ENCODE assay signal across 7 cellular contexts in genomic region chr10:70162892-70163201, GRCh38. TPM values are rescaled to one million over a fixed set of nuclear protein-coding genes. Genes with fewer than 3 reads are reported as not detected.
DNase-seq lines count a peak whose midpoint lies in the region; ATAC-seq and TF ChIP-seq lines count a peak whose summit lies in the region.

No MANE protein-coding gene starts in this region.

- H3K36me3 Mint-ChIP-seq in activated naive CD4-positive, alpha-beta T cell treated with anti-CD3 and anti-CD28 coated beads, Interleukin-2, amount 50 U/mL, for 24 hours = peaks cover 34% of the 10 kb centered on the region
- H3K36me3 Mint-ChIP-seq in stimulated activated naive B cell treated with anti-CD40 and anti-IgM and Interleukin-4, amounts not matched to agents 10 μg/mL and 1 μg/mL and 100 μg/mL, for 72 hours = peaks cover 21 to 44% of the 10 kb centered on the region in 2 donors
- H3K36me3 Mint-ChIP-seq in Calu3 (ENCODE audit: insufficient read depth, unreplicated experiment) = peaks cover 40% of the 10 kb centered on the region

- DNase-seq in HL-60 (ENCODE audit: low read depth in 1 of 2, low spot score in 1 of 2) (peak in 1 of 2 experiments; percentile 35), Calu3 (no peak), NCI-H2081 (lab: John Stamatoyannopoulos, UW) (no peak)
- no peak for DNase-seq in stimulated activated naive B cell treated with anti-CD40 and anti-IgM and Interleukin-4, amounts not matched to agents 10 μg/mL and 1 μg/mL and 100 μg/mL, for 72 hours

- intact Hi-C loops in Calu3 (cut with micrococcal nuclease; ENCODE audit: unreplicated experiment) = no loop called here

- H3K4me1 Mint-ChIP-seq in activated naive CD4-positive, alpha-beta T cell treated with anti-CD3 and anti-CD28 coated beads, Interleukin-2, amount 50 U/mL, for 24 hours = peaks cover 74% of the 10 kb centered on the region
- peaks cover 25 to 46% of the 10 kb centered on the region in 2 donors for H3K4me1 Mint-ChIP-seq in stimulated activated naive B cell treated with anti-CD40 and anti-IgM and Interleukin-4, amounts not matched to agents 10 μg/mL and 1 μg/mL and 100 μg/mL, for 72 hours
- peaks cover 28% of the 10 kb centered on the region for H3K4me1 Mint-ChIP-seq in Calu3 (ENCODE audit: low read depth, unreplicated experiment)

- H3K9me3 Mint-ChIP-seq in activated naive CD4-positive, alpha-beta T cell treated with anti-CD3 and anti-CD28 coated beads, Interleukin-2, amount 50 U/mL, for 24 hours = no peaks in the 10 kb centered on the region
- no peaks in the 10 kb centered on the region for H3K9me3 Mint-ChIP-seq in stimulated activated naive B cell treated with anti-CD40 and anti-IgM and Interleukin-4, amounts not matched to agents 10 μg/mL and 1 μg/mL and 100 μg/mL, for 72 hours
- no peaks in the 10 kb centered on the region for H3K9me3 Mint-ChIP-seq in Calu3 (ENCODE audit: low read depth, unreplicated experiment)

- CTCF ChIA-PET in Calu3 (lab: Charles Lee) = no interaction called here

- no TSS peak for BruUV-seq in Calu3 (replicated peaks; lab: Mats Ljungman, UMichigan)

- peak; percentile 94 for ATAC-seq in GM21390 (IDR thresholded peaks at IDR 0.05; ENCODE audit: unreplicated experiment)
- peak; percentile 60 to 68 for ATAC-seq in stimulated activated naive B cell treated with anti-CD40 and anti-IgM and Interleukin-4, amounts not matched to agents 10 μg/mL and 1 μg/mL and 100 μg/mL, for 72 hours (replicated peaks)
- no peak for ATAC-seq in HG02970 (IDR thresholded peaks at IDR 0.05; ENCODE audit: low FRiP score, unreplicated experiment)

- no peaks in the 10 kb centered on the region for H3K27me3 ChIP-seq in HL-60 (ENCODE audit: insufficient read depth, poor library complexity, severe bottlenecking)

- H3K4me3 Mint-ChIP-seq in activated naive CD4-positive, alpha-beta T cell treated with anti-CD3 and anti-CD28 coated beads, Interleukin-2, amount 50 U/mL, for 24 hours = peak overlapping the region; percentile 60
- H3K4me3 Mint-ChIP-seq in stimulated activated naive B cell treated with anti-CD40 and anti-IgM and Interleukin-4, amounts not matched to agents 10 μg/mL and 1 μg/mL and 100 μg/mL, for 72 hours = peak overlapping the region in 1 of 2 donors; percentile 11
- no peak overlapping the region for H3K4me3 Mint-ChIP-seq in Calu3 (ENCODE audit: low read depth, unreplicated experiment)

- peak overlapping the region; percentile 57 for H3K27ac Mint-ChIP-seq in activated naive CD4-positive, alpha-beta T cell treated with anti-CD3 and anti-CD28 coated beads, Interleukin-2, amount 50 U/mL, for 24 hours
- peak overlapping the region; percentile 37 for H3K27ac Mint-ChIP-seq in stimulated activated naive B cell treated with anti-CD40 and anti-IgM and Interleukin-4, amounts not matched to agents 10 μg/mL and 1 μg/mL and 100 μg/mL, for 72 hours
- H3K27ac Mint-ChIP-seq in Calu3 (ENCODE audit: unreplicated experiment) = no peak overlapping the region

- H3K27ac ChIP-seq in HL-60 (replicated peaks) = 0 out of 2 replicates have a peak overlapping the region, but pooled peaks have one; percentile 16

- H3K27me3 Mint-ChIP-seq in activated naive CD4-positive, alpha-beta T cell treated with anti-CD3 and anti-CD28 coated beads, Interleukin-2, amount 50 U/mL, for 24 hours = no peaks in the 10 kb centered on the region
- no peaks in the 10 kb centered on the region for H3K27me3 Mint-ChIP-seq in stimulated activated naive B cell treated with anti-CD40 and anti-IgM and Interleukin-4, amounts not matched to agents 10 μg/mL and 1 μg/mL and 100 μg/mL, for 72 hours
- H3K27me3 Mint-ChIP-seq in Calu3 (ENCODE audit: unreplicated experiment) = no peaks in the 10 kb centered on the region

- no peak overlapping the region for H3K4me3 ChIP-seq in HL-60 (replicated peaks; ENCODE audit: insufficient read depth, low read length)

- TF ChIP-seq CTCF in HL-60 (IDR thresholded peaks at IDR 0.05; ENCODE audit: insufficient read depth, low read length) = no peak
- TF ChIP-seq CTCF in Calu3 (IDR thresholded peaks at IDR 0.05; ENCODE audit: unreplicated experiment) = no peak

RNA-seq across cellular contexts. Expression of gene SAR1A, which starts 7.5 kb away (rescaled TPM):
- total RNA-seq in Calu3 (2022) = 166 and 175 TPM in 2 replicates

RNA-seq across cellular contexts. Expression of gene TYSND1, which starts 16.3 kb away (rescaled TPM):
- 21.4 and 24.6 TPM in 2 replicates for total RNA-seq in Calu3 (2022)

RNA-seq across cellular contexts. Expression of gene AIFM2, which starts 30.2 kb away (rescaled TPM):
- 20.6 and 21.1 TPM in 2 replicates for total RNA-seq in Calu3 (2022)
